In the genomic region with DNA sequence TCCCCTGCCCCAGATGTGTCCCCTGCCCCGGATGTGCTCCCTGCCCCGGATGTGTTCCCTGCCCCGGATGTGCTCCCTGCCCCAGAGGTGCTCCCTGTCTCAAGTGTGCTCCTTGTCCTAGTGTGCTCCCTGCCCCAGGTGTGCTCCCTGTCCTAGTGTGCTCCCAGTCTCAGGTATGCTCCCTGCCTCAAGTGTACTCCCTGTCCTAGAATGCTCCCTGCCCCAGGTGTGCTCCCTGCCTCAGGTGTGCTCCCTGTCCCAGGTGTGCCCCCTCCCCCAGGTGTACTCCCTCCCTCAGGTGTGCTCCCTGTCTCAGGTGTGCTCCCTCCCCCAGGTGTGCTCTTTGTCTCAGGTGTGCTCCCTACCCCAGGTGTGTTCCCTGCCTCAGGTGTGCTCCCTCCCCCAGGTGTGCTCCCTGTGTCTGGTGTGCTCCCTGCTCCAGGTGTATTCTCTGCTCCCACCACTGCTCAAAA, we compare ENCODE assay signal across 1 cellular context.
TF ChIP-seq lines count a peak whose summit lies in the region.

No MANE protein-coding gene starts in this region.

TF ChIP-seq in HCT116, 20 proteins besides CTCF, POLR2A, EP300 and RAD21:
- TF ChIP-seq CBX3 (IDR thresholded peaks at IDR 0.05; ENCODE audit: low read depth) (peak; percentile 79), EZH2phosphoT487 (IDR thresholded peaks at IDR 0.05; ENCODE audit: borderline replicate concordance) (no peak), CEBPB (IDR thresholded peaks at IDR 0.05; ENCODE audit: low read depth) (no peak), EGR1 (IDR thresholded peaks at IDR 0.05; ENCODE audit: low read depth) (0 out of 2 replicates have a peak, but pooled peaks have one; percentile 86), YY1 (IDR thresholded peaks at IDR 0.05; ENCODE audit: extremely low read depth, insufficient replicate concordance, low read depth, low read length) (peak; percentile 11), ZNF274 (IDR thresholded peaks at IDR 0.05; ENCODE audit: low read depth, low read length) (no peak)
- TF ChIP-seq, protein P1, sequence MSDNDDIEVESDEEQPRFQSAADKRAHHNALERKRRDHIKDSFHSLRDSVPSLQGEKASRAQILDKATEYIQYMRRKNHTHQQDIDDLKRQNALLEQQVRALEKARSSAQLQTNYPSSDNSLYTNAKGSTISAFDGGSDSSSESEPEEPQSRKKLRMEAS (IDR thresholded peaks at IDR 0.05): peak; percentile 75
- TF ChIP-seq, protein P2, sequence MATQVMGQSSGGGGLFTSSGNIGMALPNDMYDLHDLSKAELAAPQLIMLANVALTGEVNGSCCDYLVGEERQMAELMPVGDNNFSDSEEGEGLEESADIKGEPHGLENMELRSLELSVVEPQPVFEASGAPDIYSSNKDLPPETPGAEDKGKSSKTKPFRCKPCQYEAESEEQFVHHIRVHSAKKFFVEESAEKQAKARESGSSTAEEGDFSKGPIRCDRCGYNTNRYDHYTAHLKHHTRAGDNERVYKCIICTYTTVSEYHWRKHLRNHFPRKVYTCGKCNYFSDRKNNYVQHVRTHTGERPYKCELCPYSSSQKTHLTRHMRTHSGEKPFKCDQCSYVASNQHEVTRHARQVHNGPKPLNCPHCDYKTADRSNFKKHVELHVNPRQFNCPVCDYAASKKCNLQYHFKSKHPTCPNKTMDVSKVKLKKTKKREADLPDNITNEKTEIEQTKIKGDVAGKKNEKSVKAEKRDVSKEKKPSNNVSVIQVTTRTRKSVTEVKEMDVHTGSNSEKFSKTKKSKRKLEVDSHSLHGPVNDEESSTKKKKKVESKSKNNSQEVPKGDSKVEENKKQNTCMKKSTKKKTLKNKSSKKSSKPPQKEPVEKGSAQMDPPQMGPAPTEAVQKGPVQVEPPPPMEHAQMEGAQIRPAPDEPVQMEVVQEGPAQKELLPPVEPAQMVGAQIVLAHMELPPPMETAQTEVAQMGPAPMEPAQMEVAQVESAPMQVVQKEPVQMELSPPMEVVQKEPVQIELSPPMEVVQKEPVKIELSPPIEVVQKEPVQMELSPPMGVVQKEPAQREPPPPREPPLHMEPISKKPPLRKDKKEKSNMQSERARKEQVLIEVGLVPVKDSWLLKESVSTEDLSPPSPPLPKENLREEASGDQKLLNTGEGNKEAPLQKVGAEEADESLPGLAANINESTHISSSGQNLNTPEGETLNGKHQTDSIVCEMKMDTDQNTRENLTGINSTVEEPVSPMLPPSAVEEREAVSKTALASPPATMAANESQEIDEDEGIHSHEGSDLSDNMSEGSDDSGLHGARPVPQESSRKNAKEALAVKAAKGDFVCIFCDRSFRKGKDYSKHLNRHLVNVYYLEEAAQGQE (IDR thresholded peaks at IDR 0.05; ENCODE audit: low read depth): no peak
- TF ChIP-seq, protein P3, sequence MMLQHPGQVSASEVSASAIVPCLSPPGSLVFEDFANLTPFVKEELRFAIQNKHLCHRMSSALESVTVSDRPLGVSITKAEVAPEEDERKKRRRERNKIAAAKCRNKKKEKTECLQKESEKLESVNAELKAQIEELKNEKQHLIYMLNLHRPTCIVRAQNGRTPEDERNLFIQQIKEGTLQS (IDR thresholded peaks at IDR 0.05): no peak
